In the genomic region with DNA sequence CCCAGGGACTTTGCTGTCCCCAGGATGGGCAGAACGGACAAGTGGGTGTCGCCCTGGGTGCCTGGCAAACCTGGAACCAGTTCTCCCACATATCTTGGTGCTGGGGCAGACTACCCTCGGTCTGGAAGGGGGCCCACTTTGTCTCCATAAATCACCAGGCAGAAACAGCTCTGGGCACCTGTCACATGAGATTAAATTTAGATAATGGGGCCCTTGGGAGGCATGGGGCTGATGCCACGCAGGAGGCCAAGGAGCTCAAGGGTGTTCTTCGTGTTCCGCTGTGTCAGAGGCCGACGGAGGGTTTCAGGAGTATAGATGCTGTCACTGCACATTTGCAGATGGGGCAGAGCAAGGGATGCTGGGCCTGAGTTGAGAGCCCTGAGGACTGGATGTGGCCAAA, we compare ENCODE assay signal across 14 cellular contexts.
DNase-seq lines count a peak whose midpoint lies in the region; ATAC-seq and TF ChIP-seq lines count a peak whose summit lies in the region.
"Had no signal": no experiment of that assay in that cellular context is flagged by ENCODE, and none has a peak within 500 bp of the region (broad histone marks: within the 10 kb centered on the region; RNA-seq: fewer than 3 reads in every experiment).

No MANE protein-coding gene starts in this region.

- H3K27me3 ChIP-seq in BLaER1 (no peaks in the 10 kb centered on the region), PC-9 (ENCODE audit: insufficient read depth, low read depth) (no peaks in the 10 kb centered on the region), prostate gland (replicated peaks; ENCODE audit: insufficient read depth) (no peaks in the 10 kb centered on the region), Peyer's patch (no peaks in the 10 kb centered on the region)

- H3K9me2 ChIP-seq in PC-9 (ENCODE audit: insufficient read depth): no peaks in the 10 kb centered on the region

- peaks cover 5% of the 10 kb centered on the region; the same call in 1 of the 2 replicates for H4K20me1 ChIP-seq in BLaER1
- no peaks in the 10 kb centered on the region for H4K20me1 ChIP-seq in PC-9 (ENCODE audit: insufficient read depth)

- H3K4me3 ChIP-seq in BLaER1 (no peak overlapping the region), HEK293 (ENCODE audit: low read depth, low read length) (no peak overlapping the region), PC-9 (no peak overlapping the region), prostate gland (no peak overlapping the region), Peyer's patch (no peak overlapping the region)
- H3K4me3 ChIP-seq: A549 had no signal

- peak overlapping the region; percentile 51 for H3K4me2 ChIP-seq in BLaER1
- H3K4me2 ChIP-seq in PC-9: peak overlapping the region; percentile 23
- H3K4me2 ChIP-seq: A549 had no signal

- H3K27ac ChIP-seq in BLaER1: no peak overlapping the region
- H3K27ac ChIP-seq in HEK293 (ENCODE audit: extremely low read depth, low read depth, low read length): no peak overlapping the region
- no peak overlapping the region for H3K27ac ChIP-seq in PC-9
- no peak overlapping the region for H3K27ac ChIP-seq in prostate gland
- no peak overlapping the region for H3K27ac ChIP-seq in Peyer's patch

- intact Hi-C loops in PC-9 (cut with micrococcal nuclease; ENCODE audit: unreplicated experiment) (loop anchor here (2.0 kb wide), 2 partner anchors 16 to 26 kb away; no protein-coding TSS in a partner anchor), prostate gland (cut with DNase I) (no loop called here)

- WGBS in prostate gland: 23% methylated on average over 8 of the region's 8 CpGs

- peak; percentile 81 to 89 for DNase-seq in PC-9
- peak; percentile 67 for DNase-seq in prostate gland (ENCODE audit: low spot score)
- no peak for DNase-seq in Peyer's patch
- no peak for DNase-seq in stimulated activated naive CD8-positive, alpha-beta T cell treated with anti-CD3 and anti-CD28 coated beads, Interleukin-15, Interleukin-2, amounts not matched to agents 100 U/mL and 50 U/mL, for 24 hours
- no peak for DNase-seq in NCI-H1694 (lab: John Stamatoyannopoulos, UW)
- DNase-seq: CD4-positive, CD25-positive, alpha-beta regulatory T cell; DND-41; GDM1; NCI-H1930; NCI-H526; Right ventricle myocardium superior had no signal

- H3K4me1 ChIP-seq in BLaER1: peaks cover 35% of the 10 kb centered on the region
- no peaks in the 10 kb centered on the region for H3K4me1 ChIP-seq in HEK293 (ENCODE audit: control insufficient read depth, insufficient read depth, low read length)
- peaks cover 29% of the 10 kb centered on the region for H3K4me1 ChIP-seq in PC-9 (replicated peaks; ENCODE audit: insufficient read depth)
- no peaks in the 10 kb centered on the region for H3K4me1 ChIP-seq in prostate gland (replicated peaks)
- H3K4me1 ChIP-seq in Peyer's patch: no peaks in the 10 kb centered on the region
- H3K4me1 ChIP-seq: A549 had no signal

- CTCF ChIA-PET in HEK293 (lab: Yijun Ruan, JAX): no interaction called here
- CTCF ChIA-PET in PC-9 (lab: Charles Lee): interaction anchor here (0.6 kb wide), 2 partner anchors 14 to 39 kb away, joined by 5 read pairs; no protein-coding TSS in a partner anchor

- no peak overlapping the region for H3K9ac ChIP-seq in BLaER1

- H3K9me3 ChIP-seq in BLaER1 (peaks cover 18% of the 10 kb centered on the region), HEK293 (ENCODE audit: control insufficient read depth, insufficient read depth, low read depth, low read length) (no peaks in the 10 kb centered on the region), PC-9 (ENCODE audit: insufficient read depth, low read depth) (no peaks in the 10 kb centered on the region), prostate gland (no peaks in the 10 kb centered on the region), Peyer's patch (peaks cover 0 to 8% (median 0%) of the 10 kb centered on the region in 4 donors)

- H2AFZ ChIP-seq in PC-9: no peak overlapping the region

- no TSS peak for BruUV-seq in PC-9 (replicated peaks; lab: Mats Ljungman, UMichigan)

- H3K36me3 ChIP-seq in BLaER1: no peaks in the 10 kb centered on the region
- no peaks in the 10 kb centered on the region for H3K36me3 ChIP-seq in HEK293 (ENCODE audit: control insufficient read depth in 2 of 2, insufficient read depth in 1 of 2, low read length in 2 of 2)
- no peaks in the 10 kb centered on the region for H3K36me3 ChIP-seq in PC-9 (ENCODE audit: low read depth)
- H3K36me3 ChIP-seq in prostate gland: no peaks in the 10 kb centered on the region
- no peaks in the 10 kb centered on the region for H3K36me3 ChIP-seq in Peyer's patch

- no peak for ATAC-seq in stimulated activated naive CD8-positive, alpha-beta T cell treated with anti-CD3 and anti-CD28 coated beads, Interleukin-15, Interleukin-2, amounts not matched to agents 100 U/mL and 50 U/mL, for 24 hours

- TF ChIP-seq CTCF in HEK293 (tag by site-specific recombination; IDR thresholded peaks at IDR 0.05) (no peak), PC-9 (conservative IDR thresholded peaks at IDR 0.05) (no peak), prostate gland (IDR thresholded peaks at IDR 0.05) (no peak), Peyer's patch (IDR thresholded peaks at IDR 0.05) (no peak)

- H3F3A ChIP-seq in PC-9 (ENCODE audit: insufficient read depth, low read depth): peaks cover 13% of the 10 kb centered on the region

- TF ChIP-seq POLR2A in prostate gland (IDR thresholded peaks at IDR 0.05) (no peak), Peyer's patch (IDR thresholded peaks at IDR 0.05) (no peak)

- H3K79me2 ChIP-seq in PC-9 (ENCODE audit: low read depth): no peaks in the 10 kb centered on the region

- POLR2A ChIA-PET in HEK293 (lab: Yijun Ruan, JAX) (interaction anchor here (0.6 kb wide), 1 partner anchor 42 kb away, joined by 3 read pairs; no protein-coding TSS in a partner anchor), PC-9 (lab: Charles Lee; ENCODE audit: unreplicated experiment) (interaction anchor here (0.5 kb wide), 1 partner anchor 695 kb away, joined by 20 read pairs; no protein-coding TSS in a partner anchor)

TF ChIP-seq in HEK293, 187 proteins besides CTCF, POLR2A, EP300 and RAD21:
- TF ChIP-seq ZEB2 (tag by site-specific recombination; IDR thresholded peaks at IDR 0.05): no peak
- peak; percentile 36 for TF ChIP-seq GLIS1 (tag by site-specific recombination; IDR thresholded peaks at IDR 0.05)
- TF ChIP-seq, protein P1, sequence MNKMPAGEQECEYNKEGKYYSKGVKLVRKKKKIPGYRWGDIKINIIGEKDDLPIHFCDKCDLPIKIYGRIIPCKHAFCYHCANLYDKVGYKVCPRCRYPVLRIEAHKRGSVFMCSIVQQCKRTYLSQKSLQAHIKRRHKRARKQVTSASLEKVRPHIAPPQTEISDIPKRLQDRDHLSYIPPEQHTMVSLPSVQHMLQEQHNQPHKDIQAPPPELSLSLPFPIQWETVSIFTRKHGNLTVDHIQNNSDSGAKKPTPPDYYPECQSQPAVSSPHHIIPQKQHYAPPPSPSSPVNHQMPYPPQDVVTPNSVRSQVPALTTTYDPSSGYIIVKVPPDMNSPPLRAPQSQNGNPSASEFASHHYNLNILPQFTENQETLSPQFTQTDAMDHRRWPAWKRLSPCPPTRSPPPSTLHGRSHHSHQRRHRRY (tag by site-specific recombination; IDR thresholded peaks at IDR 0.05): no peak

Comparison
In these comparisons a context has a peak if more than half of its experiments do, and no peak if none do; other contexts are left out.
1. DNase-seq: peak in PC-9 (2 of 2) and prostate gland (single experiment); none in Peyer's patch (0 of 3), stimulated activated naive CD8-positive, alpha-beta T cell treated with anti-CD3 and anti-CD28 coated beads, Interleukin-15, Interleukin-2, amounts not matched to agents 100 U/mL and 50 U/mL, for 24 hours (single experiment) and NCI-H1694 (single experiment).